Comparison of ENCODE assay signal across 8 cellular contexts in the genomic region with DNA sequence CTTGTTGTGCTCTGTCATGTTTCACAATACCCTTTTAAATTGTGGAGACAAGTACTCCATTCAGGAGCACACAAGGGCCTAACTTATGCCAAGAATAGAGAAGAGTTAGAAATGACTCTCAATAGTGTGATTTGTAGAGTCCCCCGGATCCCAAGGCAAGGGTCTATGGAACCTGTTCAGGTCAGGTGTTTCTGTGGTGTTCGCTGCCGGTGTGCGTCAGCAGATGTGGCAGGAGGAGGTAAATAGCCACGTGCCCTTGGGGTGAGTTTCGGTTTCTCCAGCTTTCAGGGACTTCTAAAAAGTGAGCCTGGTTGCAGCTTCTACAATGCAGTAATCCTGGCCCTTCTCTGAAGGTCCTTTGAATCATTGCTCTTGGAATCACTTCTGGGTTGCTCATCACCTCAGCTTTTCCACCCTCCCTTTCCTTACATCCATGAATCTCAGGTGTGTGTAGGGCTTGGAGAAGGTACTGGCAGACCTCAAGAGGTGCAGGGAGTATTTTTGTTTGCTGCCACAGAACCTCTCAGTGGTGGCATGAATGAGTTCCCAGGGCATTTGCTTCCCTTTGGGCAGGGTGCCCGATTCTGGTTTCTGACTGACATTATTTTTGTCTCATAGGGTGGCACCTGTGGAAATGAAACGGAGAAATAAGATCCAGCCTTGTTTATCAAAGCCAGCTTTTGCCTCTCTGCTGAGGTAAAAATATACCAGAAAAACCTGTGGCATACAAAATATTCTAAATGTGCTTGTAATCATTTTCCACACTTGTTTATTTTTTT. TPM values are rescaled to one million over a fixed set of nuclear protein-coding genes. Genes with fewer than 3 reads are reported as not detected.
DNase-seq lines count a peak whose midpoint lies in the region; ATAC-seq and TF ChIP-seq lines count a peak whose summit lies in the region.

No MANE protein-coding gene starts in this region.

- DNase-seq in RPMI7951 (ENCODE audit: low read depth) (peak; percentile 40), middle frontal gyrus (ENCODE audit: extremely low spot score, low spot score) (peak; percentile 43), NCI-H69 (lab: John Stamatoyannopoulos, UW) (no peak), T-helper 1 cell (no peak)
- no peak for DNase-seq in stimulated activated CD8-positive, alpha-beta memory T cell treated with anti-CD3 and anti-CD28 coated beads, Interleukin-4, amount 100 ng/mL, for 48 hours
- no peak for DNase-seq in activated effector memory CD4-positive, alpha-beta T cell treated with anti-CD3 and anti-CD28 coated beads, Interleukin-2, amount 50 U/mL, for 16 hours

- ATAC-seq in GM18505 (IDR thresholded peaks at IDR 0.05; ENCODE audit: unreplicated experiment): peak; percentile 74
- peak; percentile 72 for ATAC-seq in HG02571 (IDR thresholded peaks at IDR 0.05; ENCODE audit: unreplicated experiment)

- TF ChIP-seq POLR2A in GM18505 (IDR thresholded peaks at IDR 0.05; ENCODE audit: borderline replicate concordance, extremely low read depth, insufficient read depth, insufficient read length): peak; percentile 41

RNA-seq across cellular contexts. Expression of a gene that starts 7.3 kb away (rescaled TPM):
- 8.6 and 10.5 TPM in 2 replicates for total RNA-seq in RPMI7951 (2014; rRNA removed; shearing (Covaris generic))

Comparison
In these comparisons a context has a peak if more than half of its experiments do, and no peak if none do; other contexts are left out.
1. DNase-seq: peak in RPMI7951 (single experiment) and middle frontal gyrus (single experiment); none in stimulated activated CD8-positive, alpha-beta memory T cell treated with anti-CD3 and anti-CD28 coated beads, Interleukin-4, amount 100 ng/mL, for 48 hours (single experiment), activated effector memory CD4-positive, alpha-beta T cell treated with anti-CD3 and anti-CD28 coated beads, Interleukin-2, amount 50 U/mL, for 16 hours (single experiment), NCI-H69 (single experiment) and T-helper 1 cell (0 of 5).